ENCODE assay signal across 20 cellular contexts in genomic region chr3:57783186-57784088, GRCh38. TPM values are rescaled to one million over a fixed set of nuclear protein-coding genes. Genes with fewer than 3 reads are reported as not detected.
DNase-seq lines count a peak whose midpoint lies in the region; ATAC-seq, FAIRE-seq and TF ChIP-seq lines count a peak whose summit lies in the region.
"Had no signal": no experiment of that assay in that cellular context is flagged by ENCODE, and none has a peak within 500 bp of the region (broad histone marks: within the 10 kb centered on the region; RNA-seq: fewer than 3 reads in every experiment).

No MANE protein-coding gene starts in this region.

- H3K79me2 ChIP-seq in PC-3 (ENCODE audit: low read length), result peaks cover 93% of the 10 kb centered on the region

- H3K9ac ChIP-seq in PC-3 (ENCODE audit: low read length), result no peak overlapping the region

- CTCF ChIA-PET in PC-3 (lab: Charles Lee), result interaction anchor here (0.5 kb wide), 1 partner anchor 21 kb away, joined by 4 read pairs; no protein-coding TSS in a partner anchor

- no peak for FAIRE-seq in pancreas (lab: Jason Lieb, UNC)
- FAIRE-seq: frontal cortex, kidney had no signal

- POLR2A ChIA-PET in PC-3 (lab: Charles Lee; ENCODE audit: unreplicated experiment), result no interaction called here

- H3K4me1 ChIP-seq in PC-3 (ENCODE audit: insufficient read depth, low read length) (peaks cover 19% of the 10 kb centered on the region), right cardiac atrium (ENCODE audit: control insufficient read depth, insufficient read depth, low read length) (peaks cover 7% of the 10 kb centered on the region), pancreas (peaks cover 10 to 18% (median 16%) of the 10 kb centered on the region in 3 donors)

- WGBS in right cardiac atrium, result 82% methylated on average over 6 of the region's 6 CpGs
- WGBS in pancreas, 2 donors, result 76 to 79% methylated on average over 6 of the region's 6 CpGs

- ATAC-seq in PC-3 (peak; percentile 80), right cardiac atrium (peak; percentile 62 to 63), pancreas (peak; percentile 69 to 86 (median 80)), GM18909 (IDR thresholded peaks at IDR 0.05; ENCODE audit: poor library complexity, unreplicated experiment) (no peak), GM19455 (IDR thresholded peaks at IDR 0.05; ENCODE audit: unreplicated experiment) (no peak), HG03469 (IDR thresholded peaks at IDR 0.05; ENCODE audit: unreplicated experiment) (no peak)
- ATAC-seq: activated CD4-positive, CD25-positive, alpha-beta regulatory T cell treated with anti-CD3 and anti-CD28 coated beads, Interleukin-2, amount 50 U/mL, for 24 hours; activated CD8-positive, alpha-beta T cell treated with anti-CD3 and anti-CD28 coated beads, Interleukin-2, amount 10 ng/mL, durations not matched to agents 7 days and 5 days; natural killer cell; stimulated activated effector memory CD8-positive, alpha-beta T cell treated with anti-CD3 and anti-CD28 coated beads, Interleukin-12 subunit alpha, Interleukin-12 subunit beta, amount 100 ng/mL, for 72 hours had no signal

- H3F3A ChIP-seq in PC-3 (ENCODE audit: low read length, unreplicated experiment), result no peaks in the 10 kb centered on the region

- no peak for DNase-seq in PC-3
- no peak for DNase-seq in epithelial cell of prostate (ENCODE audit: low read depth, low spot score)
- peak in 1 of 3 donors; percentile 49 for DNase-seq in right cardiac atrium
- peak in 2 of 6 donors; percentile 13 to 33 for DNase-seq in pancreas
- DNase-seq in NCI-H2196 treated with DMSO at 0.1 percent for 48 hours (lab: John Stamatoyannopoulos, UW; ENCODE audit: unreplicated experiment), result no peak
- DNase-seq: activated CD8-positive, alpha-beta T cell treated with anti-CD3 and anti-CD28 coated beads, Interleukin-2, amount 10 ng/mL, durations not matched to agents 7 days and 5 days; CD4-positive, alpha-beta memory T cell; kidney; natural killer cell; NCI-H1694 treated with DMSO at 0.1 percent for 48 hours; NCI-H748 treated with DMSO at 0.1 percent for 48 hours; SIG-M5; stimulated activated CD4-positive, alpha-beta T cell treated with anti-CD3 and anti-CD28 coated beads, Interleukin-2, amount 100 ng/mL, for 24 hours; testis had no signal

- BruUV-seq in PC-3 (replicated peaks; lab: Mats Ljungman, UMichigan), result no TSS peak

- H4K20me1 ChIP-seq in PC-3 (ENCODE audit: low read length), result peaks cover 38% of the 10 kb centered on the region

- no peak overlapping the region for H3K4me2 ChIP-seq in PC-3 (ENCODE audit: low read length)

- H3K27me3 ChIP-seq in PC-3 (ENCODE audit: low read length), result no peaks in the 10 kb centered on the region
- H3K27me3 ChIP-seq in right cardiac atrium (ENCODE audit: control insufficient read depth, insufficient read depth), result no peaks in the 10 kb centered on the region
- H3K27me3 ChIP-seq in pancreas, result no peaks in the 10 kb centered on the region
- H3K27me3 ChIP-seq: testis had no signal

- H3K36me3 ChIP-seq in PC-3 (ENCODE audit: low read depth, low read length) (no peaks in the 10 kb centered on the region), pancreas (no peaks in the 10 kb centered on the region)

- H2AFZ ChIP-seq in PC-3 (ENCODE audit: low read length), result no peak overlapping the region

- intact Hi-C loops in PC-3 (cut with micrococcal nuclease), result no loop called here
- intact Hi-C loops in right cardiac atrium (cut with DNase I), result no loop called here
- intact Hi-C loops in pancreas (cut with DNase I), result no loop called here

- no peak overlapping the region for H3K4me3 ChIP-seq in PC-3 (ENCODE audit: low read length)
- H3K4me3 ChIP-seq in right cardiac atrium (ENCODE audit: low read length), result no peak overlapping the region
- H3K4me3 ChIP-seq in pancreas, result no peak overlapping the region
- H3K4me3 ChIP-seq: testis had no signal

- TF ChIP-seq CTCF in PC-3 (conservative IDR thresholded peaks at IDR 0.05; ENCODE audit: low read depth, low read length), result no peak
- TF ChIP-seq CTCF in pancreas (IDR thresholded peaks at IDR 0.05), result no peak

- H3K27ac ChIP-seq in PC-3 (ENCODE audit: low read length) (no peak overlapping the region), epithelial cell of prostate (peak overlapping the region; percentile 48), right cardiac atrium (ENCODE audit: low read length) (peak overlapping the region; percentile 14), pancreas (no peak overlapping the region)
- H3K27ac ChIP-seq: testis had no signal

- H3K9me2 ChIP-seq in PC-3 (replicated peaks; ENCODE audit: low read length), result no peaks in the 10 kb centered on the region

- H3K9me3 ChIP-seq in PC-3 (ENCODE audit: low read length) (no peaks in the 10 kb centered on the region), right cardiac atrium (ENCODE audit: control insufficient read depth, low read length) (no peaks in the 10 kb centered on the region), pancreas (no peaks in the 10 kb centered on the region)
- H3K9me3 ChIP-seq: testis had no signal

RNA-seq across cellular contexts. Expression of gene SLMAP, which starts 27.3 kb away (rescaled TPM):
- 55.2 and 60.0 TPM in 2 replicates for total RNA-seq in PC-3 (2014; rRNA removed)
- total RNA-seq in right cardiac atrium, result 100 to 1,000 TPM; 231 to 414 (median 255) TPM
- 112 TPM for polyA plus RNA-seq in right cardiac atrium
- total RNA-seq in pancreas, result 10 to 100 TPM; 20.6 to 39.6 (median 23.8) TPM
- polyA plus RNA-seq in pancreas, result 10 to 100 TPM in 1 of 2 donors, 1 to 10 TPM in 1; 9.0 to 11.7 TPM

Comparison
In these comparisons a context has a peak if more than half of its experiments do, and no peak if none do; other contexts are left out.
1. ATAC-seq: peak in PC-3 (single experiment), right cardiac atrium (2 of 2) and pancreas (4 of 4); none in GM18909 (single experiment), GM19455 (single experiment) and HG03469 (single experiment).
2. H3K27ac ChIP-seq: peak in epithelial cell of prostate (single experiment) and right cardiac atrium (single experiment); none in PC-3 (single experiment) and pancreas (0 of 4).